ENCODE assay signal across 8 cellular contexts in the genomic region with DNA sequence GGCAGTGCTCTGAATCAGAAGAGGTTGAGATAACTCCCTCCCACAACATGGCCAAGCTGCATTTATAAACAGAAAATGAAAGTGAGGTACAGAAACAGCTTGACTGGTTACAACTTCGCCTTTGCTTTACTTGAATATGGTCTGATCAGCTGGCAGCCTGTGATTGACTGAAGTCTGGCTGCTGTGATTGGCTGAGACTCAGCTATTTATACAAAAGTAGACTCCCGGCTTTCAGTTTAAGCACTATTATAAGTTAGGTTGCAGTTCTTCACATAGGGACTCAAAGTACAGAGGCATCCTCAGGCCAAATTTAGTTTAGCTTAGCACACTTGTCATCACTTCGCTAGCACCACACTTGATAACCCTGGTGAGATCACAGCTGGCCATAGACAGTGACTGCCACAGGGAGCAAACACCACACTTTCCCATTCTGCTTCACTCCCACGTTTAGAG.
DNase-seq lines count a peak whose midpoint lies in the region; ATAC-seq lines count a peak whose summit lies in the region.

No MANE protein-coding gene starts in this region.

- no peaks in the 10 kb centered on the region for H3K36me3 Mint-ChIP-seq in activated CD4-positive, alpha-beta T cell treated with anti-CD3 and anti-CD28 coated beads, Interleukin-2, amount 10 ng/mL, durations not matched to agents 7 days and 5 days (ENCODE audit: low read depth)

- H3K27ac ChIP-seq in right cardiac atrium (ENCODE audit: low read length), result peak overlapping the region; percentile 89

- H3K9me3 Mint-ChIP-seq in activated CD4-positive, alpha-beta T cell treated with anti-CD3 and anti-CD28 coated beads, Interleukin-2, amount 10 ng/mL, durations not matched to agents 7 days and 5 days, result peaks cover 10% of the 10 kb centered on the region

- CTCF ChIA-PET in activated CD4-positive, alpha-beta T cell treated with anti-CD3 and anti-CD28 coated beads, Interleukin-2, amount 10 ng/mL, durations not matched to agents 7 days and 5 days (lab: Charles Lee), result no interaction called here

- H3K27me3 Mint-ChIP-seq in activated CD4-positive, alpha-beta T cell treated with anti-CD3 and anti-CD28 coated beads, Interleukin-2, amount 10 ng/mL, durations not matched to agents 7 days and 5 days, result no peaks in the 10 kb centered on the region

- ATAC-seq in HG02938 (IDR thresholded peaks at IDR 0.05; ENCODE audit: unreplicated experiment), result peak; percentile 98
- peak; percentile 98 to 99 for ATAC-seq in right cardiac atrium

- H3K4me3 Mint-ChIP-seq in activated CD4-positive, alpha-beta T cell treated with anti-CD3 and anti-CD28 coated beads, Interleukin-2, amount 10 ng/mL, durations not matched to agents 7 days and 5 days, result no peak overlapping the region

- DNase-seq in activated CD4-positive, alpha-beta T cell treated with anti-CD3 and anti-CD28 coated beads, Interleukin-2, amount 10 ng/mL, durations not matched to agents 7 days and 5 days, result peak; percentile 17
- DNase-seq in activated CD4-positive, alpha-beta T cell treated with anti-CD3 and anti-CD28 coated beads for 48 hours, result no peak
- peak; percentile 14 for DNase-seq in SW480 (ENCODE audit: low spot score)
- peak; percentile 39 to 75 (median 49) for DNase-seq in right cardiac atrium
- no peak for DNase-seq in NCI-H526 treated with DMSO at 0.1 percent for 48 hours (lab: John Stamatoyannopoulos, UW)
- no peak for DNase-seq in NCI-H82 treated with DMSO at 0.1 percent for 48 hours (lab: John Stamatoyannopoulos, UW; ENCODE audit: unreplicated experiment)
- DNase-seq in H7, result no peak

- H3K4me1 ChIP-seq in right cardiac atrium (ENCODE audit: control insufficient read depth, insufficient read depth, low read length), result no peaks in the 10 kb centered on the region

- peak overlapping the region; percentile 15 for H3K4me3 ChIP-seq in right cardiac atrium (ENCODE audit: low read length)
- no peak overlapping the region for H3K4me3 ChIP-seq in H7 (ENCODE audit: insufficient read depth, low read depth, low read length)

- POLR2A ChIA-PET in activated CD4-positive, alpha-beta T cell treated with anti-CD3 and anti-CD28 coated beads, Interleukin-2, amount 10 ng/mL, durations not matched to agents 7 days and 5 days (lab: Charles Lee), result no interaction called here

- no peaks in the 10 kb centered on the region for H3K36me3 ChIP-seq in H7 (replicated peaks; ENCODE audit: control insufficient read depth, insufficient read depth, low read length)

- WGBS in right cardiac atrium, result 15% methylated on average over 4 of the region's 4 CpGs

- H3K27ac Mint-ChIP-seq in activated CD4-positive, alpha-beta T cell treated with anti-CD3 and anti-CD28 coated beads, Interleukin-2, amount 10 ng/mL, durations not matched to agents 7 days and 5 days, result no peak overlapping the region

- H3K9me3 ChIP-seq in right cardiac atrium (ENCODE audit: control insufficient read depth, low read length), result no peaks in the 10 kb centered on the region

- H3K27me3 ChIP-seq in right cardiac atrium (ENCODE audit: control insufficient read depth, insufficient read depth) (no peaks in the 10 kb centered on the region), H7 (ENCODE audit: control insufficient read depth, insufficient read depth, low read length) (no peaks in the 10 kb centered on the region)

- intact Hi-C loops in right cardiac atrium (cut with DNase I), result no loop called here

- peaks cover 9% of the 10 kb centered on the region for H3K4me1 Mint-ChIP-seq in activated CD4-positive, alpha-beta T cell treated with anti-CD3 and anti-CD28 coated beads, Interleukin-2, amount 10 ng/mL, durations not matched to agents 7 days and 5 days

Comparison
In these comparisons a context has a peak if more than half of its experiments do, and no peak if none do; other contexts are left out.
1. DNase-seq: peak in activated CD4-positive, alpha-beta T cell treated with anti-CD3 and anti-CD28 coated beads, Interleukin-2, amount 10 ng/mL, durations not matched to agents 7 days and 5 days (single experiment), SW480 (single experiment) and right cardiac atrium (3 of 3); none in activated CD4-positive, alpha-beta T cell treated with anti-CD3 and anti-CD28 coated beads for 48 hours (single experiment), NCI-H526 treated with DMSO at 0.1 percent for 48 hours (single experiment), NCI-H82 treated with DMSO at 0.1 percent for 48 hours (single experiment) and H7 (single experiment).